Comparison of ENCODE assay signal across 2 cellular contexts in genomic region chr19:18388328-18389094, GRCh38.
TF ChIP-seq lines count a peak whose summit lies in the region.

No MANE protein-coding gene starts in this region.

TF ChIP-seq in HEK293, 187 proteins besides CTCF, POLR2A, EP300 and RAD21 (continued from another document and continues in another):
- TF ChIP-seq ZBTB10 (tag by site-specific recombination; IDR thresholded peaks at IDR 0.05) (peak; percentile 22; the same call in 1 of the 2 replicates), ZNF426 (tag by site-specific recombination; IDR thresholded peaks at IDR 0.05) (no peak), ZNF837 (tag by site-specific recombination; IDR thresholded peaks at IDR 0.05) (no peak), ZNF423 (tag by site-specific recombination; IDR thresholded peaks at IDR 0.05) (no peak), TCF7L2 (IDR thresholded peaks at IDR 0.05; ENCODE audit: borderline replicate concordance, low read depth, low read length) (no peak), ZNF621 (tag by site-specific recombination; IDR thresholded peaks at IDR 0.05) (no peak), PRDM1 (tag by site-specific recombination; IDR thresholded peaks at IDR 0.05) (no peak), EGR2 (tag by site-specific recombination; IDR thresholded peaks at IDR 0.05; ENCODE audit: low read depth) (no peak), YY2 (tag by site-specific recombination; IDR thresholded peaks at IDR 0.05) (no peak), ZNF248 (tag by site-specific recombination; IDR thresholded peaks at IDR 0.05) (no peak), ZBTB1 (tag by site-specific recombination; IDR thresholded peaks at IDR 0.05) (no peak), ZNF514 (tag by site-specific recombination; IDR thresholded peaks at IDR 0.05) (no peak), KLF8 (tag by site-specific recombination; IDR thresholded peaks at IDR 0.05) (no peak; the same call in 1 of the 2 replicates), ZNF600 (tag by site-specific recombination; IDR thresholded peaks at IDR 0.05) (peak; percentile 90; the same call in 1 of the 2 replicates), ZNF157 (tag by site-specific recombination; IDR thresholded peaks at IDR 0.05) (no peak), ZSCAN30 (tag by site-specific recombination; IDR thresholded peaks at IDR 0.05) (peak; percentile 66), ZBTB21 (tag by site-specific recombination; IDR thresholded peaks at IDR 0.05) (no peak), ZNF335 (tag by site-specific recombination; conservative IDR thresholded peaks at IDR 0.05) (no peak), ZNF202 (tag by site-specific recombination; IDR thresholded peaks at IDR 0.05; ENCODE audit: borderline replicate concordance) (no peak), ZNF768 (tag by site-specific recombination; IDR thresholded peaks at IDR 0.05) (no peak; the same call in 1 of the 2 replicates), ZNF239 (tag by site-specific recombination; IDR thresholded peaks at IDR 0.05) (no peak), ZNF146 (tag by site-specific recombination; IDR thresholded peaks at IDR 0.05) (no peak), SALL2 (tag by site-specific recombination; IDR thresholded peaks at IDR 0.05; ENCODE audit: borderline replicate concordance) (no peak), ZNF223 (tag by site-specific recombination; IDR thresholded peaks at IDR 0.05) (peak; percentile 86; the same call in 1 of the 2 replicates), ZEB2 (tag by site-specific recombination; IDR thresholded peaks at IDR 0.05) (peak; percentile 81), GLIS2 (tag by site-specific recombination; IDR thresholded peaks at IDR 0.05) (no peak), ZNF266 (tag by site-specific recombination; IDR thresholded peaks at IDR 0.05; ENCODE audit: low read depth) (no peak), ZFP3 (tag by site-specific recombination; IDR thresholded peaks at IDR 0.05; ENCODE audit: low read depth) (no peak), SP3 (tag by site-specific recombination; IDR thresholded peaks at IDR 0.05) (no peak), ZNF629 (tag by site-specific recombination; IDR thresholded peaks at IDR 0.05) (peak; percentile 53; the same call in 1 of the 2 replicates), ZFHX2 (tag by site-specific recombination; conservative IDR thresholded peaks at IDR 0.05) (no peak), SETDB1 (IDR thresholded peaks at IDR 0.05; ENCODE audit: insufficient read length, low read length) (no peak), ZNF391 (tag by site-specific recombination; IDR thresholded peaks at IDR 0.05; ENCODE audit: borderline replicate concordance, low read depth) (no peak), ZNF792 (tag by site-specific recombination; IDR thresholded peaks at IDR 0.05) (no peak), ZNF664 (tag by site-specific recombination; IDR thresholded peaks at IDR 0.05) (no peak), ZIC2 (tag by site-specific recombination; IDR thresholded peaks at IDR 0.05) (peak; percentile 88)
- TF ChIP-seq, protein P1, sequence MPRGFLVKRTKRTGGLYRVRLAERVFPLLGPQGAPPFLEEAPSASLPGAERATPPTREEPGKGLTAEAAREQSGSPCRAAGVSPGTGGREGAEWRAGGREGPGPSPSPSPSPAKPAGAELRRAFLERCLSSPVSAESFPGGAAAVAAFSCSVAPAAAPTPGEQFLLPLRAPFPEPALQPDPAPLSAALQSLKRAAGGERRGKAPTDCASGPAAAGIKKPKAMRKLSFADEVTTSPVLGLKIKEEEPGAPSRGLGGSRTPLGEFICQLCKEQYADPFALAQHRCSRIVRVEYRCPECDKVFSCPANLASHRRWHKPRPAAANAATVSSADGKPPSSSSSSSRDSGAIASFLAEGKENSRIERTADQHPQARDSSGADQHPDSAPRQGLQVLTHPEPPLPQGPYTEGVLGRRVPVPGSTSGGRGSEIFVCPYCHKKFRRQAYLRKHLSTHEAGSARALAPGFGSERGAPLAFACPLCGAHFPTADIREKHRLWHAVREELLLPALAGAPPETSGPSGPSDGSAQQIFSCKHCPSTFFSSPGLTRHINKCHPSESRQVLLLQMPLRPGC (tag by site-specific recombination; IDR thresholded peaks at IDR 0.05): no peak
- TF ChIP-seq, protein P2, sequence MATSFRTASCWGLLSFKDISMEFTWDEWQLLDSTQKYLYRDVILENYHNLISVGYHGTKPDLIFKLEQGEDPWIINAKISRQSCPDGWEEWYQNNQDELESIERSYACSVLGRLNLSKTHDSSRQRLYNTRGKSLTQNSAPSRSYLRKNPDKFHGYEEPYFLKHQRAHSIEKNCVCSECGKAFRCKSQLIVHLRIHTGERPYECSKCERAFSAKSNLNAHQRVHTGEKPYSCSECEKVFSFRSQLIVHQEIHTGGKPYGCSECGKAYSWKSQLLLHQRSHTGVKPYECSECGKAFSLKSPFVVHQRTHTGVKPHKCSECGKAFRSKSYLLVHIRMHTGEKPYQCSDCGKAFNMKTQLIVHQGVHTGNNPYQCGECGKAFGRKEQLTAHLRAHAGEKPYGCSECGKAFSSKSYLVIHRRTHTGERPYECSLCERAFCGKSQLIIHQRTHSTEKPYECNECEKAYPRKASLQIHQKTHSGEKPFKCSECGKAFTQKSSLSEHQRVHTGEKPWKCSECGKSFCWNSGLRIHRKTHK (tag by site-specific recombination; IDR thresholded peaks at IDR 0.05): no peak

TF ChIP-seq in K562, 482 proteins besides CTCF, POLR2A, EP300 and RAD21 (continued from another document and continues in another):
- TF ChIP-seq THRB (CRISPR knock-in tag; conservative IDR thresholded peaks at IDR 0.05): no peak
- TF ChIP-seq HINFP (tag; conservative IDR thresholded peaks at IDR 0.05; ENCODE audit: low read depth): peak; percentile 76
- TF ChIP-seq KLF13 (tag; IDR thresholded peaks at IDR 0.05; ENCODE audit: borderline replicate concordance, low read depth): 0 out of 2 replicates have a peak, but pooled peaks have one; percentile 8
- 0 out of 2 replicates have a peak, but pooled peaks have one; percentile 48 for TF ChIP-seq DMBX1 (CRISPR knock-in tag; IDR thresholded peaks at IDR 0.05; ENCODE audit: borderline replicate concordance)
- no peak for TF ChIP-seq BRCA1 (IDR thresholded peaks at IDR 0.05)
- 0 out of 2 replicates have a peak, but pooled peaks have one; percentile 35 for TF ChIP-seq BRCA1 (CRISPR knock-in tag; IDR thresholded peaks at IDR 0.05)
- TF ChIP-seq SIRT6 (IDR thresholded peaks at IDR 0.05; ENCODE audit: low read depth, low read length): no peak
- TF ChIP-seq ZNF551 (CRISPR knock-in tag; IDR thresholded peaks at IDR 0.05): no peak
- peak; percentile 89 for TF ChIP-seq SMAD4 (CRISPR knock-in tag; conservative IDR thresholded peaks at IDR 0.05)
- no peak for TF ChIP-seq KLF1 (tag; IDR thresholded peaks at IDR 0.05)
- TF ChIP-seq, protein P3, sequence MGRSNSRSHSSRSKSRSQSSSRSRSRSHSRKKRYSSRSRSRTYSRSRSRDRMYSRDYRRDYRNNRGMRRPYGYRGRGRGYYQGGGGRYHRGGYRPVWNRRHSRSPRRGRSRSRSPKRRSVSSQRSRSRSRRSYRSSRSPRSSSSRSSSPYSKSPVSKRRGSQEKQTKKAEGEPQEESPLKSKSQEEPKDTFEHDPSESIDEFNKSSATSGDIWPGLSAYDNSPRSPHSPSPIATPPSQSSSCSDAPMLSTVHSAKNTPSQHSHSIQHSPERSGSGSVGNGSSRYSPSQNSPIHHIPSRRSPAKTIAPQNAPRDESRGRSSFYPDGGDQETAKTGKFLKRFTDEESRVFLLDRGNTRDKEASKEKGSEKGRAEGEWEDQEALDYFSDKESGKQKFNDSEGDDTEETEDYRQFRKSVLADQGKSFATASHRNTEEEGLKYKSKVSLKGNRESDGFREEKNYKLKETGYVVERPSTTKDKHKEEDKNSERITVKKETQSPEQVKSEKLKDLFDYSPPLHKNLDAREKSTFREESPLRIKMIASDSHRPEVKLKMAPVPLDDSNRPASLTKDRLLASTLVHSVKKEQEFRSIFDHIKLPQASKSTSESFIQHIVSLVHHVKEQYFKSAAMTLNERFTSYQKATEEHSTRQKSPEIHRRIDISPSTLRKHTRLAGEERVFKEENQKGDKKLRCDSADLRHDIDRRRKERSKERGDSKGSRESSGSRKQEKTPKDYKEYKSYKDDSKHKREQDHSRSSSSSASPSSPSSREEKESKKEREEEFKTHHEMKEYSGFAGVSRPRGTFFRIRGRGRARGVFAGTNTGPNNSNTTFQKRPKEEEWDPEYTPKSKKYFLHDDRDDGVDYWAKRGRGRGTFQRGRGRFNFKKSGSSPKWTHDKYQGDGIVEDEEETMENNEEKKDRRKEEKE (IDR thresholded peaks at IDR 0.05; ENCODE audit: borderline replicate concordance in 1 of 2, control insufficient read depth in 1 of 2, low read depth in 2 of 2, low read length in 1 of 2): 0 out of 4 replicates have a peak, but pooled peaks of 1 of the 2 experiments have one; percentile 21
- TF ChIP-seq CEBPG (CRISPR knock-in tag; IDR thresholded peaks at IDR 0.05): peak; percentile 28; the same call in 1 of the 2 replicates
- TF ChIP-seq CEBPG (tag; conservative IDR thresholded peaks at IDR 0.05 in 1 of 2, IDR thresholded peaks at IDR 0.05 in 1 of 2): no peak
- peak; percentile 95 for TF ChIP-seq RBFOX2 (IDR thresholded peaks at IDR 0.05; ENCODE audit: low read depth, low read length)
- no peak for TF ChIP-seq MXD1 (CRISPR knock-in tag; IDR thresholded peaks at IDR 0.05; ENCODE audit: borderline replicate concordance, poor library complexity, severe bottlenecking)
- no peak for TF ChIP-seq POLR2B (IDR thresholded peaks at IDR 0.05; ENCODE audit: low read depth, partially characterized antibody)
- peak; percentile 66; the same call in 1 of the 2 replicates for TF ChIP-seq ZNF76 (CRISPR knock-in tag; IDR thresholded peaks at IDR 0.05; ENCODE audit: borderline replicate concordance)
- no peak for TF ChIP-seq ZNF518B (CRISPR knock-in tag; IDR thresholded peaks at IDR 0.05)
- TF ChIP-seq, protein P4, sequence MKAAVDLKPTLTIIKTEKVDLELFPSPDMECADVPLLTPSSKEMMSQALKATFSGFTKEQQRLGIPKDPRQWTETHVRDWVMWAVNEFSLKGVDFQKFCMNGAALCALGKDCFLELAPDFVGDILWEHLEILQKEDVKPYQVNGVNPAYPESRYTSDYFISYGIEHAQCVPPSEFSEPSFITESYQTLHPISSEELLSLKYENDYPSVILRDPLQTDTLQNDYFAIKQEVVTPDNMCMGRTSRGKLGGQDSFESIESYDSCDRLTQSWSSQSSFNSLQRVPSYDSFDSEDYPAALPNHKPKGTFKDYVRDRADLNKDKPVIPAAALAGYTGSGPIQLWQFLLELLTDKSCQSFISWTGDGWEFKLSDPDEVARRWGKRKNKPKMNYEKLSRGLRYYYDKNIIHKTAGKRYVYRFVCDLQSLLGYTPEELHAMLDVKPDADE (conservative IDR thresholded peaks at IDR 0.05; ENCODE audit: control insufficient read depth, low read depth, low read length): peak; percentile 75
- 0 out of 2 replicates have a peak, but pooled peaks have one; percentile 54 for TF ChIP-seq ZNF143 (CRISPR knock-in tag; IDR thresholded peaks at IDR 0.05)
- TF ChIP-seq MITF (IDR thresholded peaks at IDR 0.05): no peak
- TF ChIP-seq ESRRA (IDR thresholded peaks at IDR 0.05; ENCODE audit: borderline replicate concordance, low read depth): peak; percentile 82
- peak; percentile 61; the same call in 1 of the 2 replicates for TF ChIP-seq XRCC5 (IDR thresholded peaks at IDR 0.05; ENCODE audit: low read depth, low read length)
